ENCODE assay signal across 18 cellular contexts in the genomic region with DNA sequence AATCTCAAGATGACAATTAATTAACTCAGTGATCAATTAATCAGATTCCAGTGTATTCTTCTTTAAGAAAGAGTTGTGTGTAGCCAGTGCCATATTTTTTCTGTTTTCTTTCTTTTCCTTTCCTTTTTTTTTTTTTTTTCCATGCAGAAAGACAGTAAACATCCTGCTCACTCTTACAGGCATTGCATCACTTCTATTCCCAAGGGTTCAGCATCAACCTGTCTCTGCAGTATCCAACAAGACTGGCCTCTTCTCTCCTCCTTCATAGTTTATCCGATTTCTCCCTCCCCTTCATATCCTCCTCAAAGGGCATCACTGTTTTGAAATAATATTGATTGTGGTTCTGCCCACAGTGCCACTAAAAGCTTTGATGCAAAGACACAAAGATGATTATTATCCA. TPM values are rescaled to one million over a fixed set of nuclear protein-coding genes. Genes with fewer than 3 reads are reported as not detected.
DNase-seq lines count a peak whose midpoint lies in the region; ATAC-seq and TF ChIP-seq lines count a peak whose summit lies in the region.
"Had no signal": no experiment of that assay in that cellular context is flagged by ENCODE, and none has a peak within 500 bp of the region (broad histone marks: within the 10 kb centered on the region; RNA-seq: fewer than 3 reads in every experiment).

No MANE protein-coding gene starts in this region.

- H3K27ac Mint-ChIP-seq in activated naive CD4-positive, alpha-beta T cell treated with anti-CD3 and anti-CD28 coated beads, Interleukin-2, amount 50 U/mL, for 72 hours: peak overlapping the region in 1 of 2 donors; percentile 20
- H3K27ac Mint-ChIP-seq: CD8-positive, alpha-beta memory T cell; H9 had no signal

- intact Hi-C loops in left ventricle myocardium superior (cut with micrococcal nuclease): no loop called here
- intact Hi-C loops in left ventricle myocardium inferior (cut with micrococcal nuclease): no loop called here

- no peaks in the 10 kb centered on the region for H3K4me1 ChIP-seq in left ventricle myocardium inferior
- no peaks in the 10 kb centered on the region for H3K4me1 ChIP-seq in adipocyte (ENCODE audit: control insufficient read depth, insufficient read depth, low read length)
- H3K4me1 ChIP-seq: Peyer's patch had no signal

- no peaks in the 10 kb centered on the region for H3K27me3 ChIP-seq in left ventricle myocardium inferior (ENCODE audit: low read depth)
- no peaks in the 10 kb centered on the region for H3K27me3 ChIP-seq in adipocyte (replicated peaks; ENCODE audit: control insufficient read depth, insufficient read depth, low read length)
- H3K27me3 ChIP-seq: BLaER1 treated with 17β-estradiol and CSF1 and Interleukin-3, amounts not matched to agents 10 nM and 100 nM; Peyer's patch had no signal

- H3K36me3 Mint-ChIP-seq in activated naive CD4-positive, alpha-beta T cell treated with anti-CD3 and anti-CD28 coated beads, Interleukin-2, amount 50 U/mL, for 72 hours: peaks cover 7 to 10% of the 10 kb centered on the region in 2 donors

- H3K4me3 ChIP-seq in left ventricle myocardium inferior: no peak overlapping the region
- H3K4me3 ChIP-seq in adipocyte (ENCODE audit: low read length): no peak overlapping the region
- no peak overlapping the region for H3K4me3 ChIP-seq in skeletal muscle cell (ENCODE audit: low read depth, low read length)
- H3K4me3 ChIP-seq: BLaER1 treated with 17β-estradiol and CSF1 and Interleukin-3, amounts not matched to agents 10 nM and 100 nM; Peyer's patch had no signal

- H3K9me3 Mint-ChIP-seq in activated naive CD4-positive, alpha-beta T cell treated with anti-CD3 and anti-CD28 coated beads, Interleukin-2, amount 50 U/mL, for 72 hours: peaks cover 8% of the 10 kb centered on the region in 2 donors
- H3K9me3 Mint-ChIP-seq: H9 had no signal

- TF ChIP-seq CTCF in left ventricle myocardium inferior (IDR thresholded peaks at IDR 0.05; ENCODE audit: borderline replicate concordance): no peak

- H3K9ac ChIP-seq in adipocyte (ENCODE audit: low read length): no peak overlapping the region
- H3K9ac ChIP-seq: BLaER1 treated with 17β-estradiol and CSF1 and Interleukin-3, amounts not matched to agents 10 nM and 100 nM had no signal

- DNase-seq in left ventricle myocardium superior (no peak), left ventricle myocardium inferior (no peak), adipocyte (ENCODE audit: low read depth) (peak; percentile 25), fibroblast of peridontal ligament (ENCODE audit: extremely low read depth) (peak; percentile 5), skeletal muscle cell (ENCODE audit: low read depth) (peak; percentile 41)
- no peak for DNase-seq in activated naive CD4-positive, alpha-beta T cell treated with anti-CD3 and anti-CD28 coated beads, Interleukin-2, amount 50 U/mL, for 72 hours (ENCODE audit: low spot score in 2 of 2)
- DNase-seq: CD8-positive, alpha-beta memory T cell; DMS79 treated with DMSO at 0.1 percent for 48 hours; H9; KBM-7; NCI-H1105 treated with DMSO at 0.1 percent for 48 hours; NCI-H187; NCI-H446 treated with DMSO at 0.1 percent for 48 hours; NK-92 treated with Interleukin-12 subunit alpha and Interleukin-12 subunit beta, amount 100 ng/mL, for 24 hours; Peyer's patch had no signal

- ATAC-seq in left ventricle myocardium superior (peak; percentile 51), HG02571 (IDR thresholded peaks at IDR 0.05; ENCODE audit: unreplicated experiment) (no peak), HG03196 (IDR thresholded peaks at IDR 0.05; ENCODE audit: unreplicated experiment) (no peak)
- no peak for ATAC-seq in activated naive CD4-positive, alpha-beta T cell treated with anti-CD3 and anti-CD28 coated beads, Interleukin-2, amount 50 U/mL, for 72 hours

- H3K36me3 ChIP-seq in left ventricle myocardium inferior: no peaks in the 10 kb centered on the region
- H3K36me3 ChIP-seq in adipocyte (ENCODE audit: control insufficient read depth, insufficient read depth, low read length, severe bottlenecking): no peaks in the 10 kb centered on the region
- H3K36me3 ChIP-seq: BLaER1 treated with 17β-estradiol and CSF1 and Interleukin-3, amounts not matched to agents 10 nM and 100 nM; Peyer's patch had no signal

- no peaks in the 10 kb centered on the region for H3K9me3 ChIP-seq in left ventricle myocardium inferior (replicated peaks)
- no peaks in the 10 kb centered on the region for H3K9me3 ChIP-seq in adipocyte (ENCODE audit: control insufficient read depth, low read length)
- H3K9me3 ChIP-seq: Peyer's patch had no signal

- H3K27ac ChIP-seq in left ventricle myocardium inferior (replicated peaks): no peak overlapping the region
- H3K27ac ChIP-seq: BLaER1 treated with 17β-estradiol and CSF1 and Interleukin-3, amounts not matched to agents 10 nM and 100 nM; Peyer's patch had no signal

RNA-seq across cellular contexts. Expression of gene SLC9A9, which starts 17.0 kb away (rescaled TPM):
- 5.6 TPM for total RNA-seq in left ventricle myocardium superior
- 4.9 TPM for total RNA-seq in left ventricle myocardium inferior
- total RNA-seq in activated naive CD4-positive, alpha-beta T cell treated with anti-CD3 and anti-CD28 coated beads, Interleukin-2, amount 50 U/mL, for 72 hours: 1 to 10 TPM; 2.3 to 2.5 TPM

Comparison
In these comparisons a context has a peak if more than half of its experiments do, and no peak if none do; other contexts are left out.
1. DNase-seq: peak in adipocyte (single experiment), fibroblast of peridontal ligament (single experiment) and skeletal muscle cell (single experiment); none in left ventricle myocardium superior (single experiment), left ventricle myocardium inferior (single experiment) and activated naive CD4-positive, alpha-beta T cell treated with anti-CD3 and anti-CD28 coated beads, Interleukin-2, amount 50 U/mL, for 72 hours (0 of 2).